1 cellular context compared by ENCODE assay signal in the genomic region with DNA sequence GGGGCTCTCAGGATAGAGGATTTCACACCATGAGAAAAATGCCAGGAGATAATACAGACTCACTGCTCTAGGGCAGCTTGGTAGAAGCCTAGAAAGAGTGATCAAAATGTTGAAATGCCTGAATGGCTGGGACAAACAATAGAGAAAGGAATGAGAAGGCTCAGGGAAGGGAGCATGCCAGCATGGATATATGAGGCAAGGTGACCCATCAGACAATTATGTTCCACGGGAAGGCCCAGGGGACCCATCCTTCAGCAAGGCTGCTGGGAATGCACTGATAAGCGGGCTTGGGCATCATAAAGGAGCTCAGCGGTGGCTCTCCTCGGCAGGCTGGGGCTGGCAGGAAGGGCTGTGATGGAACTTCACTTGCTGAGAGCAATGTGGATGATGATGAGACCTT.
TF ChIP-seq lines count a peak whose summit lies in the region.

No MANE protein-coding gene starts in this region.

TF ChIP-seq in K562, 482 proteins besides CTCF, POLR2A, EP300 and RAD21:
- 0 out of 2 replicates have a peak, but pooled peaks have one; percentile 30 for TF ChIP-seq POLR2G (IDR thresholded peaks at IDR 0.05; ENCODE audit: low read depth, low read length)
- TF ChIP-seq ZNF449 (CRISPR knock-in tag; IDR thresholded peaks at IDR 0.05) = no peak
